2 cellular contexts compared by ENCODE assay signal in the genomic region with DNA sequence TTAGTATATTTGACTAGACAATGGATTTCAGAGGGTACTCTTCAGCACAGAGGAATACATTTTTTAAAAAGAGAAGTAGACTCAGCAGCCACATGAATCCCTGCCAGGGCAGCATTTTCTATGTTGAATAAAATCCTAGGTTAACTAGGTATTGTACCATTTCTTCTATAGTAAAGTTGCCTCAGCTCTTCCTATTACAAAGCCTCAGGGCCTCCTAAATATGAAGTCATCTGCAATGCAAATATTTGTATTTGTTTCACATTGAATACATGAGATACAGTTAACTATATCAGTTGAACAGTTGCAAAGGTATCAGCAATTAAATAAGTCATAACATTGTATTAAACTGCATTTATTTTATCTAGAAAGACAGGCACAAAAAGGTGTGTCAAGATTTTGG.
TF ChIP-seq lines count a peak whose summit lies in the region.

No MANE protein-coding gene starts in this region.

TF ChIP-seq in GM23338, 12 proteins besides CTCF, POLR2A, EP300 and RAD21:
- no peak for TF ChIP-seq EZH2phosphoT487 (IDR thresholded peaks at IDR 0.05; ENCODE audit: unreplicated experiment)
- no peak for TF ChIP-seq JUNB (IDR thresholded peaks at IDR 0.05; ENCODE audit: unreplicated experiment)
- TF ChIP-seq NANOG (IDR thresholded peaks at IDR 0.05; ENCODE audit: borderline replicate concordance), result no peak
- TF ChIP-seq CREB1 (CRISPR knock-in tag; IDR thresholded peaks at IDR 0.05; ENCODE audit: low read depth), result no peak
- TF ChIP-seq, protein P1, sequence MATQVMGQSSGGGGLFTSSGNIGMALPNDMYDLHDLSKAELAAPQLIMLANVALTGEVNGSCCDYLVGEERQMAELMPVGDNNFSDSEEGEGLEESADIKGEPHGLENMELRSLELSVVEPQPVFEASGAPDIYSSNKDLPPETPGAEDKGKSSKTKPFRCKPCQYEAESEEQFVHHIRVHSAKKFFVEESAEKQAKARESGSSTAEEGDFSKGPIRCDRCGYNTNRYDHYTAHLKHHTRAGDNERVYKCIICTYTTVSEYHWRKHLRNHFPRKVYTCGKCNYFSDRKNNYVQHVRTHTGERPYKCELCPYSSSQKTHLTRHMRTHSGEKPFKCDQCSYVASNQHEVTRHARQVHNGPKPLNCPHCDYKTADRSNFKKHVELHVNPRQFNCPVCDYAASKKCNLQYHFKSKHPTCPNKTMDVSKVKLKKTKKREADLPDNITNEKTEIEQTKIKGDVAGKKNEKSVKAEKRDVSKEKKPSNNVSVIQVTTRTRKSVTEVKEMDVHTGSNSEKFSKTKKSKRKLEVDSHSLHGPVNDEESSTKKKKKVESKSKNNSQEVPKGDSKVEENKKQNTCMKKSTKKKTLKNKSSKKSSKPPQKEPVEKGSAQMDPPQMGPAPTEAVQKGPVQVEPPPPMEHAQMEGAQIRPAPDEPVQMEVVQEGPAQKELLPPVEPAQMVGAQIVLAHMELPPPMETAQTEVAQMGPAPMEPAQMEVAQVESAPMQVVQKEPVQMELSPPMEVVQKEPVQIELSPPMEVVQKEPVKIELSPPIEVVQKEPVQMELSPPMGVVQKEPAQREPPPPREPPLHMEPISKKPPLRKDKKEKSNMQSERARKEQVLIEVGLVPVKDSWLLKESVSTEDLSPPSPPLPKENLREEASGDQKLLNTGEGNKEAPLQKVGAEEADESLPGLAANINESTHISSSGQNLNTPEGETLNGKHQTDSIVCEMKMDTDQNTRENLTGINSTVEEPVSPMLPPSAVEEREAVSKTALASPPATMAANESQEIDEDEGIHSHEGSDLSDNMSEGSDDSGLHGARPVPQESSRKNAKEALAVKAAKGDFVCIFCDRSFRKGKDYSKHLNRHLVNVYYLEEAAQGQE (IDR thresholded peaks at IDR 0.05; ENCODE audit: unreplicated experiment), result no peak
- TF ChIP-seq ZNF114 (CRISPR knock-in tag; IDR thresholded peaks at IDR 0.05), result no peak
- TF ChIP-seq STAT1 (IDR thresholded peaks at IDR 0.05; ENCODE audit: unreplicated experiment), result no peak
- TF ChIP-seq, protein P2, sequence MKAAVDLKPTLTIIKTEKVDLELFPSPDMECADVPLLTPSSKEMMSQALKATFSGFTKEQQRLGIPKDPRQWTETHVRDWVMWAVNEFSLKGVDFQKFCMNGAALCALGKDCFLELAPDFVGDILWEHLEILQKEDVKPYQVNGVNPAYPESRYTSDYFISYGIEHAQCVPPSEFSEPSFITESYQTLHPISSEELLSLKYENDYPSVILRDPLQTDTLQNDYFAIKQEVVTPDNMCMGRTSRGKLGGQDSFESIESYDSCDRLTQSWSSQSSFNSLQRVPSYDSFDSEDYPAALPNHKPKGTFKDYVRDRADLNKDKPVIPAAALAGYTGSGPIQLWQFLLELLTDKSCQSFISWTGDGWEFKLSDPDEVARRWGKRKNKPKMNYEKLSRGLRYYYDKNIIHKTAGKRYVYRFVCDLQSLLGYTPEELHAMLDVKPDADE (IDR thresholded peaks at IDR 0.05), result no peak
- no peak for TF ChIP-seq ZNF331 (CRISPR knock-in tag; IDR thresholded peaks at IDR 0.05; ENCODE audit: low read depth)
- TF ChIP-seq EZH2 (IDR thresholded peaks at IDR 0.05; ENCODE audit: low read depth, unreplicated experiment), result no peak

TF ChIP-seq in H1, 55 proteins besides CTCF, POLR2A, EP300 and RAD21:
- no peak for TF ChIP-seq HDAC2 (IDR thresholded peaks at IDR 0.05; ENCODE audit: borderline replicate concordance in 1 of 2, low read depth in 2 of 2, low read length in 2 of 2)
- TF ChIP-seq SP4 (IDR thresholded peaks at IDR 0.05; ENCODE audit: low read length), result no peak
- no peak for TF ChIP-seq TAF7 (optimal IDR thresholded peaks at IDR 0.05; ENCODE audit: borderline replicate concordance, low read depth, low read length)
- TF ChIP-seq NRF1 (IDR thresholded peaks at IDR 0.05; ENCODE audit: low read depth, low read length), result no peak
- TF ChIP-seq GABPA (IDR thresholded peaks at IDR 0.05; ENCODE audit: borderline replicate concordance, insufficient read depth, low read length), result no peak
TF ChIP-seq in H1: peak in this region for 0.
